In the genomic region with DNA sequence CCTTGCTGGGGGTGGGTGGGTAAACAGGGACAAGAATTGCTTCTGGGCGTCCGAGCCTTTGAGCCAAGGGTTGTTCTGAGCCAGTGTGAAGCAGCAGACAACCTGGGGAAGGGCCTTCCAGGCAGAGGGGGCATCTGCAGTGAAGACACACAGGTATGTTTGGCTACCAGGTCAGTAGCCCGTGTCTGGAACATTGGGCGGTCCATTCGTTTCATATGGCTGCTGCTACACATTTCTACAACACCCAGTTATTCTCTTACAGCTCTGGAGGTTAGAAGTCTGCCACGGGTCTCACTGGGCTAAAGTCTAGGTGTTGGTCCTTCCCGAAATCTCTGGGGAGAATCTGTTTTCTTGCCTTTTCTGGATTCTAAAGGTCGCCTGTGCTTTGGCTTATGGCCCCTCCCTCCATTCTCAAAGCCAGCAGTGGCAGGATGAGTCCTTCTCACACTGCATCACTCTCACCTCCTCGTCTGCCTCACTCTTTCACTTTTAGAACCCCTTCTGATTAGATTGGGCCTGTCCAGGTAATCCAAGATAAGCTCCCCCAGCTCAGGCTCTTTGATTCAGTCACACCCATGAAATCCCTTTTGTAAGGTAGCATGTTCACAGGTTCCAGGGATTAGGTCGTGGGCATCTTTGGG, we compare ENCODE assay signal across 18 cellular contexts.
DNase-seq lines count a peak whose midpoint lies in the region; ATAC-seq and TF ChIP-seq lines count a peak whose summit lies in the region.
"Had no signal": no experiment of that assay in that cellular context is flagged by ENCODE, and none has a peak within 500 bp of the region (broad histone marks: within the 10 kb centered on the region; RNA-seq: fewer than 3 reads in every experiment).

No MANE protein-coding gene starts in this region.

- no TSS peak for BruUV-seq in Panc1 (replicated peaks; lab: Mats Ljungman, UMichigan)

- H2AFZ ChIP-seq in SK-N-SH (ENCODE audit: low read depth) (no peak overlapping the region), fibroblast of lung (ENCODE audit: low read length) (no peak overlapping the region)
- H2AFZ ChIP-seq: GM23338 had no signal

- H4K20me1 ChIP-seq in SK-N-SH (ENCODE audit: insufficient read depth) (no peaks in the 10 kb centered on the region; the same call in 1 of the 2 replicates), fibroblast of lung (ENCODE audit: control insufficient read depth, extremely low read depth, insufficient read depth, low read length) (no peaks in the 10 kb centered on the region)

- no peak for TF ChIP-seq EP300 in SK-N-SH (IDR thresholded peaks at IDR 0.05; ENCODE audit: borderline replicate concordance in 1 of 2, low read depth in 1 of 2, low read length in 1 of 2)

- H3K36me3 ChIP-seq in SK-N-SH (replicated peaks in 1 of 2; ENCODE audit: control insufficient read depth in 1 of 2, insufficient read depth in 2 of 2, low read length in 1 of 2) = no peaks in the 10 kb centered on the region
- H3K36me3 ChIP-seq in Panc1 (ENCODE audit: control insufficient read depth, insufficient read depth, low read length) = no peaks in the 10 kb centered on the region
- peaks cover 2% of the 10 kb centered on the region for H3K36me3 ChIP-seq in fibroblast of lung (ENCODE audit: control insufficient read depth, insufficient read depth, low read length)
- peaks cover 0 to 89% (median 4%) of the 10 kb centered on the region in 6 donors for H3K36me3 ChIP-seq in spleen
- no peaks in the 10 kb centered on the region for H3K36me3 ChIP-seq in right lobe of liver

- H3K4me1 ChIP-seq in SK-N-SH (ENCODE audit: control insufficient read depth in 1 of 2, insufficient read depth in 2 of 2, low read depth in 1 of 2, low read length in 1 of 2) (peaks cover 44 to 66% of the 10 kb centered on the region in 2 experiments), Panc1 (ENCODE audit: control insufficient read depth, insufficient read depth, low read length) (peaks cover 28% of the 10 kb centered on the region), fibroblast of lung (ENCODE audit: control insufficient read depth, extremely low read depth, insufficient read depth, low read length) (peaks cover 53% of the 10 kb centered on the region), spleen (peaks cover 22 to 71% (median 57%) of the 10 kb centered on the region in 6 donors), right lobe of liver (no peaks in the 10 kb centered on the region)

- H3K9ac ChIP-seq in SK-N-SH (peak overlapping the region; percentile 25; the same call in 1 of the 2 replicates), fibroblast of lung (ENCODE audit: insufficient read depth, low read length) (peak overlapping the region; percentile 57)

- H3F3A ChIP-seq in SK-N-SH (replicated peaks; ENCODE audit: insufficient read depth) = peaks cover 21% of the 10 kb centered on the region

- WGBS in SK-N-SH (ENCODE audit: low lambda C conversion rate) = 77% methylated on average over 10 of the region's 10 CpGs
- WGBS in spleen, 5 donors = 75 to 93% (median 84%) methylated on average over 10 of the region's 10 CpGs
- 88% methylated on average over 6 of the region's 10 CpGs for WGBS in right lobe of liver (ENCODE audit: insufficient coverage, low coverage, low lambda C conversion rate, missing lambda C conversion rate)

- no peak for DNase-seq in SK-N-SH
- DNase-seq in Panc1 (ENCODE audit: low read depth, low spot score) = no peak
- no peak for DNase-seq in fibroblast of lung (ENCODE audit: low read depth in 2 of 2)
- no peak for DNase-seq in spleen
- no peak for DNase-seq in putamen (ENCODE audit: low spot score)
- no peak for DNase-seq in stimulated activated CD4-positive, alpha-beta T cell treated with anti-CD3 and anti-CD28 coated beads, Interleukin-2, amount 100 ng/mL, for 48 hours
- no peak for DNase-seq in right lobe of liver
- DNase-seq: 8988T; effector memory CD8-positive, alpha-beta T cell; NCI-H2029; NCI-H748 treated with DMSO at 0.1 percent for 48 hours; retina; SHP77 treated with DMSO at 0.1 percent for 48 hours; stimulated activated CD4-positive, alpha-beta T cell treated with anti-CD3 and anti-CD28 coated beads, Interleukin-4, amount 100 ng/mL, for 4 hours; stimulated activated naive CD4-positive, alpha-beta T cell treated with Interleukin-2 at 50 U/mL for 16 hours had no signal

- H3K79me2 ChIP-seq in SK-N-SH (ENCODE audit: insufficient read depth) = no peaks in the 10 kb centered on the region
- H3K79me2 ChIP-seq in fibroblast of lung (ENCODE audit: control insufficient read depth, insufficient read depth, low read length) = no peaks in the 10 kb centered on the region

- CTCF ChIA-PET in SK-N-SH (lab: Yijun Ruan, JAX) (interaction anchor here (1.0 kb wide), 1 partner anchor 109 kb away, joined by 4 read pairs; no protein-coding TSS in a partner anchor), Panc1 (lab: Charles Lee) (no interaction called here)

- H3K4me2 ChIP-seq in SK-N-SH (peak overlapping the region; percentile 63; the same call in 1 of the 2 replicates), fibroblast of lung (ENCODE audit: extremely low read depth, insufficient read depth, low read length) (no peak overlapping the region)
- H3K4me2 ChIP-seq: GM23338 had no signal

- no peaks in the 10 kb centered on the region for H3K9me2 ChIP-seq in SK-N-SH

- POLR2A ChIA-PET in SK-N-SH (lab: Yijun Ruan, JAX) = no interaction called here
- POLR2A ChIA-PET in Panc1 (lab: Charles Lee) = no interaction called here

- no peaks in the 10 kb centered on the region for H3K9me3 ChIP-seq in SK-N-SH
- H3K9me3 ChIP-seq in Panc1 (ENCODE audit: control insufficient read depth, insufficient read depth, low read depth, low read length) = no peaks in the 10 kb centered on the region
- H3K9me3 ChIP-seq in fibroblast of lung (ENCODE audit: control insufficient read depth, insufficient read depth, low read depth, low read length) = no peaks in the 10 kb centered on the region
- H3K9me3 ChIP-seq in spleen = no peaks in the 10 kb centered on the region
- H3K9me3 ChIP-seq in right lobe of liver = no peaks in the 10 kb centered on the region

- TF ChIP-seq CTCF in SK-N-SH (IDR thresholded peaks at IDR 0.05) = no peak
- TF ChIP-seq CTCF in Panc1 (IDR thresholded peaks at IDR 0.05) = no peak
- TF ChIP-seq CTCF in fibroblast of lung (conservative IDR thresholded peaks at IDR 0.05 in 1 of 2, IDR thresholded peaks at IDR 0.05 in 1 of 2; ENCODE audit: low read depth in 1 of 2, low read length in 2 of 2) = no peak
- no peak for TF ChIP-seq CTCF in spleen (IDR thresholded peaks at IDR 0.05 in 8 of 11, conservative IDR thresholded peaks at IDR 0.05 in 3 of 11)
- no peak for TF ChIP-seq CTCF in right lobe of liver (IDR thresholded peaks at IDR 0.05)

- H3K27ac ChIP-seq in SK-N-SH (ENCODE audit: low read depth in 2 of 2, low read length in 1 of 2) = peak overlapping the region; percentile 91 to 95
- peak overlapping the region; percentile 77 for H3K27ac ChIP-seq in Panc1 (ENCODE audit: low read length)
- H3K27ac ChIP-seq in fibroblast of lung (ENCODE audit: insufficient read depth, low read length) = peak overlapping the region; percentile 90
- peak overlapping the region; percentile 24 to 90 (median 59) for H3K27ac ChIP-seq in spleen
- H3K27ac ChIP-seq in right lobe of liver = no peak overlapping the region
- H3K27ac ChIP-seq: foreskin keratinocyte had no signal

- in situ Hi-C loops in Panc1 (cut with HindIII; ENCODE audit: low pct_unique_long_range_greater_than_20kb, low sequenced_read_pairs) = no loop called here

- intact Hi-C loops in Panc1 (cut with micrococcal nuclease; ENCODE audit: unreplicated experiment) (no loop called here), spleen (cut with DNase I; ENCODE audit: low total_unique reads) (no loop called here), right lobe of liver (cut with DNase I) (no loop called here)

- TF ChIP-seq POLR2A in spleen (IDR thresholded peaks at IDR 0.05) (peak in 1 of 3 donors; percentile 12), right lobe of liver (IDR thresholded peaks at IDR 0.05) (no peak)

- no peak for ATAC-seq in SK-N-SH treated with all-trans-retinoic acid at 6 μM for 48 hours
- ATAC-seq in Panc1 = no peak
- no peak for ATAC-seq in right lobe of liver
- ATAC-seq: effector memory CD8-positive, alpha-beta T cell; foreskin keratinocyte; GM23338 had no signal

- H3K4me3 ChIP-seq in SK-N-SH (ENCODE audit: low read depth in 2 of 2, low read length in 1 of 2) (no peak overlapping the region), Panc1 (ENCODE audit: low read depth in 2 of 2, low read length in 2 of 2) (no peak overlapping the region), fibroblast of lung (replicated peaks in 1 of 4; ENCODE audit: control extremely low read depth in 1 of 4, insufficient read depth in 1 of 4, low read depth in 3 of 4, low read length in 4 of 4) (no peak overlapping the region), spleen (no peak overlapping the region), right lobe of liver (no peak overlapping the region)
- H3K4me3 ChIP-seq: GM23338 had no signal

- TF ChIP-seq RAD21 in SK-N-SH (IDR thresholded peaks at IDR 0.05; ENCODE audit: low read length) = no peak

- H3K27me3 ChIP-seq in SK-N-SH (ENCODE audit: insufficient read depth) = no peaks in the 10 kb centered on the region
- no peaks in the 10 kb centered on the region for H3K27me3 ChIP-seq in Panc1 (ENCODE audit: control insufficient read depth, insufficient read depth, low read length)
- no peaks in the 10 kb centered on the region for H3K27me3 ChIP-seq in fibroblast of lung (ENCODE audit: control insufficient read depth, insufficient read depth, low read length)
- H3K27me3 ChIP-seq in spleen (replicated peaks in 1 of 7) = no peaks in the 10 kb centered on the region
- no peaks in the 10 kb centered on the region for H3K27me3 ChIP-seq in right lobe of liver
- H3K27me3 ChIP-seq: foreskin keratinocyte had no signal

TF ChIP-seq in SK-N-SH, 30 proteins besides CTCF, POLR2A, EP300 and RAD21 (continues in another document):
- TF ChIP-seq TCF12 (IDR thresholded peaks at IDR 0.05) (no peak), TAF1 (IDR thresholded peaks at IDR 0.05; ENCODE audit: borderline replicate concordance, low read depth, low read length) (no peak)

TF ChIP-seq in SK-N-SH treated with all-trans-retinoic acid at 6 μM for 48 hours, 23 proteins besides CTCF, POLR2A, EP300 and RAD21 (continues in another document):
- TF ChIP-seq, protein P1, sequence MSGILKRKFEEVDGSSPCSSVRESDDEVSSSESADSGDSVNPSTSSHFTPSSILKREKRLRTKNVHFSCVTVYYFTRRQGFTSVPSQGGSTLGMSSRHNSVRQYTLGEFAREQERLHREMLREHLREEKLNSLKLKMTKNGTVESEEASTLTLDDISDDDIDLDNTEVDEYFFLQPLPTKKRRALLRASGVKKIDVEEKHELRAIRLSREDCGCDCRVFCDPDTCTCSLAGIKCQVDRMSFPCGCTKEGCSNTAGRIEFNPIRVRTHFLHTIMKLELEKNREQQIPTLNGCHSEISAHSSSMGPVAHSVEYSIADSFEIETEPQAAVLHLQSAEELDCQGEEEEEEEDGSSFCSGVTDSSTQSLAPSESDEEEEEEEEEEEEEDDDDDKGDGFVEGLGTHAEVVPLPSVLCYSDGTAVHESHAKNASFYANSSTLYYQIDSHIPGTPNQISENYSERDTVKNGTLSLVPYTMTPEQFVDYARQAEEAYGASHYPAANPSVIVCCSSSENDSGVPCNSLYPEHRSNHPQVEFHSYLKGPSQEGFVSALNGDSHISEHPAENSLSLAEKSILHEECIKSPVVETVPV (CRISPR knock-in tag; IDR thresholded peaks at IDR 0.05) = no peak
- TF ChIP-seq ZC3H10 (CRISPR knock-in tag; IDR thresholded peaks at IDR 0.05) = no peak
- no peak for TF ChIP-seq ZNF70 (CRISPR knock-in tag; IDR thresholded peaks at IDR 0.05)

Comparison
In these comparisons a context has a peak if more than half of its experiments do, and no peak if none do; other contexts are left out.
1. H3K27ac ChIP-seq: peak in SK-N-SH (2 of 2), Panc1 (single experiment), fibroblast of lung (single experiment) and spleen (8 of 8); none in right lobe of liver (0 of 3).